Comparison of ENCODE assay signal across 23 cellular contexts in genomic region chr4:183101956-183102480, GRCh38. TPM values are rescaled to one million over a fixed set of nuclear protein-coding genes. Genes with fewer than 3 reads are reported as not detected.
A peak's percentile ranks its signal among the peaks of the same experiment; 100 is the strongest.
DNase-seq lines count a peak whose midpoint lies in the region; ATAC-seq and TF ChIP-seq lines count a peak whose summit lies in the region.
"Had no signal": no experiment of that assay in that cellular context is flagged by ENCODE, and none has a peak within 500 bp of the region (broad histone marks: within the 10 kb centered on the region; RNA-seq: fewer than 3 reads in every experiment).

No MANE protein-coding gene starts in this region.

- H3K56ac ChIP-seq in IMR-90 (ENCODE audit: extremely low read depth, insufficient read depth, low read length), result no peak overlapping the region

- H3K36me3 Mint-ChIP-seq in Caco-2 (ENCODE audit: insufficient read depth, unreplicated experiment), result peaks cover 19% of the 10 kb centered on the region
- H3K36me3 Mint-ChIP-seq in nephron (ENCODE audit: low read depth), result no peaks in the 10 kb centered on the region

- H3K27ac Mint-ChIP-seq in Caco-2 (ENCODE audit: unreplicated experiment) (no peak overlapping the region), nephron (peak overlapping the region; percentile 41 to 88 (median 51))
- H3K27ac Mint-ChIP-seq: CD4-positive, alpha-beta T cell had no signal

- H3K27ac ChIP-seq in IMR-90 (ENCODE audit: insufficient read depth, low read length), result no peak overlapping the region
- no peak overlapping the region for H3K27ac ChIP-seq in fibroblast of lung (ENCODE audit: insufficient read depth, low read length)
- H3K27ac ChIP-seq: heart right ventricle, tibial nerve had no signal

- H3K9me3 ChIP-seq in Caco-2, result no peaks in the 10 kb centered on the region
- H3K9me3 ChIP-seq in IMR-90 (ENCODE audit: control insufficient read depth, insufficient read depth, low read length), result no peaks in the 10 kb centered on the region
- H3K9me3 ChIP-seq in fibroblast of lung (ENCODE audit: control insufficient read depth, insufficient read depth, low read depth, low read length), result no peaks in the 10 kb centered on the region
- H3K9me3 ChIP-seq: heart right ventricle, tibial nerve had no signal

- no peak overlapping the region; the same call in 1 of the 2 replicates for H3K4ac ChIP-seq in IMR-90 (ENCODE audit: low read depth, low read length)

- TF ChIP-seq CTCF in Caco-2 (IDR thresholded peaks at IDR 0.05; ENCODE audit: insufficient read depth in 1 of 2, low read depth in 1 of 2, low read length in 1 of 2, severe bottlenecking in 1 of 2, unreplicated experiment in 1 of 2) (no peak), IMR-90 (conservative IDR thresholded peaks at IDR 0.05; ENCODE audit: low read depth, low read length) (no peak), fibroblast of lung (conservative IDR thresholded peaks at IDR 0.05 in 1 of 2, IDR thresholded peaks at IDR 0.05 in 1 of 2; ENCODE audit: low read depth in 1 of 2, low read length in 2 of 2) (no peak), nephron (IDR thresholded peaks at IDR 0.05; ENCODE audit: unreplicated experiment in 3 of 3) (no peak)

- H3K4me1 Mint-ChIP-seq in Caco-2 (ENCODE audit: low read depth, unreplicated experiment) (peaks cover 34% of the 10 kb centered on the region), nephron (peaks cover 29% of the 10 kb centered on the region)

- H4K91ac ChIP-seq in IMR-90 (ENCODE audit: insufficient read depth, low read depth, low read length), result no peak overlapping the region

- DNase-seq in Caco-2 (no peak), IMR-90 (no peak), fibroblast of lung (ENCODE audit: low read depth in 2 of 2) (no peak), NCI-H2029 treated with DMSO at 0.1 percent for 48 hours (lab: John Stamatoyannopoulos, UW) (no peak), NCI-H774 (lab: John Stamatoyannopoulos, UW) (no peak)
- no peak for DNase-seq in activated CD8-positive, alpha-beta memory T cell treated with anti-CD3 and anti-CD28 coated beads, Interleukin-2, amount 50 U/mL, for 48 hours
- DNase-seq: CD4-positive, alpha-beta T cell; cerebellar nuclear complex; DMS79; effector memory CD4-positive, alpha-beta T cell; GOT3; heart right ventricle; KBM-7; kidney; NCI-H2107; NCI-H526 treated with DMSO at 0.1 percent for 48 hours; nucleus accumbens; OCI-M1; right cardiac atrium; stimulated activated naive CD8-positive, alpha-beta T cell treated with anti-CD3 and anti-CD28 coated beads, Interleukin-15, Interleukin-2, amounts not matched to agents 100 U/mL and 50 U/mL, for 24 hours had no signal

- 0 out of 2 replicates have a peak overlapping the region, but pooled peaks have one; percentile 10 for H3K14ac ChIP-seq in IMR-90 (replicated peaks; ENCODE audit: low read depth, low read length)

- H3K27me3 ChIP-seq in Caco-2 (replicated peaks; ENCODE audit: control insufficient read depth, insufficient read depth, low read length), result no peaks in the 10 kb centered on the region
- H3K27me3 ChIP-seq in IMR-90 (ENCODE audit: control insufficient read depth, insufficient read depth, low read length), result no peaks in the 10 kb centered on the region
- no peaks in the 10 kb centered on the region for H3K27me3 ChIP-seq in fibroblast of lung (ENCODE audit: control insufficient read depth, insufficient read depth, low read length)
- H3K27me3 ChIP-seq: tibial nerve had no signal

- H3K4me1 ChIP-seq in Caco-2 (peaks cover 28% of the 10 kb centered on the region), IMR-90 (ENCODE audit: control insufficient read depth, insufficient read depth, low read length) (peaks cover 5% of the 10 kb centered on the region), fibroblast of lung (ENCODE audit: control insufficient read depth, extremely low read depth, insufficient read depth, low read length) (no peaks in the 10 kb centered on the region)

- dilution Hi-C loops in IMR-90 (cut with HindIII; ENCODE audit: low sequenced_read_pairs, unreplicated experiment), result no loop called here

- peak overlapping the region; percentile 70 for H3K23ac ChIP-seq in IMR-90 (ENCODE audit: low read depth, low read length)

- ATAC-seq in IMR-90 (ENCODE audit: low read depth) (no peak), HG03378 (IDR thresholded peaks at IDR 0.05; ENCODE audit: unreplicated experiment) (no peak)
- ATAC-seq: heart right ventricle; right cardiac atrium; stimulated activated naive CD8-positive, alpha-beta T cell treated with anti-CD3 and anti-CD28 coated beads, Interleukin-15, Interleukin-2, amounts not matched to agents 100 U/mL and 50 U/mL, for 24 hours had no signal

- no TSS peak for BruUV-seq in Caco-2 (replicated peaks; lab: Mats Ljungman, UMichigan)
- BruUV-seq in IMR-90 (replicated peaks; lab: Mats Ljungman, UMichigan), result no TSS peak

- no peak overlapping the region for H2BK120ac ChIP-seq in IMR-90 (ENCODE audit: low read depth, low read length)

- POLR2A ChIA-PET in Caco-2 (lab: Charles Lee) (interaction anchor here (1.0 to 1.5 kb wide), 2 partner anchors 10 to 22 kb away, joined by 4 read pairs; no protein-coding TSS in a partner anchor), IMR-90 (lab: Charles Lee; ENCODE audit: unreplicated experiment) (interaction anchor here (0.6 kb wide), 1 partner anchor 82 kb away, joined by 3 read pairs; no protein-coding TSS in a partner anchor)

- no peak overlapping the region for H2AK9ac ChIP-seq in IMR-90 (replicated peaks; ENCODE audit: low read depth, low read length, poor library complexity)

- H4K8ac ChIP-seq in IMR-90 (ENCODE audit: low read depth in 2 of 2, low read length in 2 of 2), result 0 out of 4 replicates have a peak overlapping the region, but pooled peaks of 1 of the 2 experiments have one; percentile 9

- peak overlapping the region; percentile 34 for H2BK5ac ChIP-seq in IMR-90 (ENCODE audit: low read depth, low read length, poor library complexity, severe bottlenecking)

- H3K9ac ChIP-seq in IMR-90 (ENCODE audit: low read depth, low read length), result no peak overlapping the region
- no peak overlapping the region for H3K9ac ChIP-seq in fibroblast of lung (ENCODE audit: insufficient read depth, low read length)

- intact Hi-C loops in Caco-2 (cut with micrococcal nuclease; ENCODE audit: unreplicated experiment) (loop anchor here (1.0 kb wide), 4 partner anchors 9 to 862 kb away; no protein-coding TSS in a partner anchor), IMR-90 (cut with micrococcal nuclease) (loop anchor here (2.0 to 5.0 kb wide), 2 partner anchors 13 to 40 kb away; no protein-coding TSS in a partner anchor)

- H3K18ac ChIP-seq in IMR-90 (ENCODE audit: low read depth, low read length), result peak overlapping the region; percentile 21; the same call in 1 of the 2 replicates

- H3K4me3 ChIP-seq in Caco-2 (ENCODE audit: low read depth, low read length) (no peak overlapping the region), IMR-90 (ENCODE audit: insufficient read depth, low read depth, low read length) (no peak overlapping the region), fibroblast of lung (replicated peaks in 1 of 4; ENCODE audit: control extremely low read depth in 1 of 4, insufficient read depth in 1 of 4, low read depth in 3 of 4, low read length in 4 of 4) (no peak overlapping the region)
- H3K4me3 ChIP-seq: tibial nerve had no signal

- no peaks in the 10 kb centered on the region for H3K9me3 Mint-ChIP-seq in Caco-2 (ENCODE audit: unreplicated experiment)
- H3K9me3 Mint-ChIP-seq in nephron, result peaks cover 3% of the 10 kb centered on the region
- H3K9me3 Mint-ChIP-seq: CD4-positive, alpha-beta T cell had no signal

- no peak overlapping the region for H2BK15ac ChIP-seq in IMR-90 (ENCODE audit: low read depth, low read length)

- CTCF ChIA-PET in Caco-2 (lab: Charles Lee), result no interaction called here
- CTCF ChIA-PET in IMR-90 (lab: Yijun Ruan, JAX), result interaction anchor here (1.1 kb wide), 1 partner anchor 28 kb away, joined by 3 read pairs; no protein-coding TSS in a partner anchor

- H2BK20ac ChIP-seq in IMR-90 (ENCODE audit: low read depth, low read length), result no peak overlapping the region; the same call in 1 of the 2 replicates

- H3K4me3 Mint-ChIP-seq in Caco-2 (ENCODE audit: unreplicated experiment), result peak overlapping the region; percentile 83
- H3K4me3 Mint-ChIP-seq in nephron, result peak overlapping the region; percentile 84 to 93 (median 92)

- H2AFZ ChIP-seq in IMR-90 (replicated peaks; ENCODE audit: low read length, poor library complexity) (no peak overlapping the region), fibroblast of lung (ENCODE audit: low read length) (no peak overlapping the region)

- H3K27me3 Mint-ChIP-seq in Caco-2 (ENCODE audit: insufficient read depth, unreplicated experiment), result no peaks in the 10 kb centered on the region
- peaks cover 8% of the 10 kb centered on the region for H3K27me3 Mint-ChIP-seq in nephron (ENCODE audit: low read depth)

- H4K20me1 ChIP-seq in IMR-90 (ENCODE audit: insufficient read depth, low read length), result peaks cover 24% of the 10 kb centered on the region
- no peaks in the 10 kb centered on the region for H4K20me1 ChIP-seq in fibroblast of lung (ENCODE audit: control insufficient read depth, extremely low read depth, insufficient read depth, low read length)

- peaks cover 10% of the 10 kb centered on the region for H3K9me1 ChIP-seq in IMR-90 (ENCODE audit: insufficient read depth, low read length)

- TF ChIP-seq POLR2A in IMR-90 (IDR thresholded peaks at IDR 0.05; ENCODE audit: low read depth, low read length), result no peak

- TF ChIP-seq RAD21 in IMR-90 (IDR thresholded peaks at IDR 0.05; ENCODE audit: low read length), result no peak

- H3K4me2 ChIP-seq in IMR-90 (ENCODE audit: low read depth, low read length), result peak overlapping the region; percentile 62
- H3K4me2 ChIP-seq in fibroblast of lung (ENCODE audit: extremely low read depth, insufficient read depth, low read length), result peak overlapping the region; percentile 96

- peaks cover 0 to 47% of the 10 kb centered on the region in 2 experiments; a peak in 2 of 4 replicates for H3K79me1 ChIP-seq in IMR-90 (ENCODE audit: low read depth in 1 of 2, low read length in 2 of 2)

- WGBS in IMR-90 (ENCODE audit: extremely low coverage in 2 of 2, insufficient read length in 1 of 2), 2 experiments, result no CpG with 5 or more reads among the region's 4 CpGs

- 0 out of 2 replicates have a peak overlapping the region, but pooled peaks have one; percentile 39 for H4K5ac ChIP-seq in IMR-90 (ENCODE audit: low read depth, low read length)

- H2AK5ac ChIP-seq in IMR-90 (ENCODE audit: low read depth, low read length), result no peak overlapping the region

- H3K79me2 ChIP-seq in fibroblast of lung (ENCODE audit: control insufficient read depth, insufficient read depth, low read length), result peaks cover 70% of the 10 kb centered on the region

- H3K36me3 ChIP-seq in Caco-2 (ENCODE audit: control insufficient read depth, insufficient read depth, low read length) (no peaks in the 10 kb centered on the region), IMR-90 (ENCODE audit: control insufficient read depth, insufficient read depth, low read length) (no peaks in the 10 kb centered on the region), fibroblast of lung (ENCODE audit: control insufficient read depth, insufficient read depth, low read length) (no peaks in the 10 kb centered on the region)
- H3K36me3 ChIP-seq: heart right ventricle, tibial nerve had no signal

- in situ Hi-C loops in IMR-90 (cut with MboI; ENCODE audit: low sequenced_read_pairs), result no loop called here

RNA-seq across cellular contexts. Expression of gene WWC2, which starts 3.0 kb away (rescaled TPM):
- total RNA-seq in Caco-2 (2022) (120 and 126 TPM in 2 replicates), IMR-90 (2012; rRNA removed) (27.4 and 28.1 TPM in 2 replicates), fibroblast of lung (20.8 and 34.0 TPM in 2 replicates)
- polyA plus RNA-seq in IMR-90 (2012; rRNA removed) (25.0 and 26.6 TPM in 2 replicates), fibroblast of lung (25.4 and 31.6 TPM in 2 replicates)
- 8.8 and 32.0 TPM in 2 replicates for polyA plus RNA-seq in IMR-90 (2012; cell fraction: cytosol; rRNA removed)
- polyA plus RNA-seq in IMR-90 (2012; cell fraction: nucleus; rRNA removed; ENCODE audit: low replicate concordance), result 15.1 and 50.3 TPM in 2 replicates
- polyA plus RNA-seq in fibroblast of lung (2012), result 17.5 and 22.4 TPM in 2 replicates
- 16.0 and 18.5 TPM in 2 replicates for polyA minus RNA-seq in fibroblast of lung (ENCODE audit: low replicate concordance)
